Comparison of ENCODE assay signal across 19 cellular contexts in genomic region chr5:74497706-74498105, GRCh38.
A peak's percentile ranks its signal among the peaks of the same experiment; 100 is the strongest.
DNase-seq lines count a peak whose midpoint lies in the region; ATAC-seq, FAIRE-seq and TF ChIP-seq lines count a peak whose summit lies in the region.
"Had no signal": no experiment of that assay in that cellular context is flagged by ENCODE, and none has a peak within 500 bp of the region (broad histone marks: within the 10 kb centered on the region; RNA-seq: fewer than 3 reads in every experiment).

No MANE protein-coding gene starts in this region.

- CTCF ChIA-PET in WTC11 (lab: Charles Lee), result no interaction called here

- no peak overlapping the region for H3K4me3 Mint-ChIP-seq in WTC11
- H3K4me3 Mint-ChIP-seq: CD4-positive, CD25-positive, alpha-beta regulatory T cell had no signal

- no peaks in the 10 kb centered on the region for H3K9me2 ChIP-seq in Loucy (replicated peaks; ENCODE audit: low read depth, low read length)

- POLR2A ChIA-PET in WTC11 (lab: Charles Lee), result no interaction called here

- peak overlapping the region; percentile 77 for H2AFZ ChIP-seq in Loucy (ENCODE audit: low read length)
- H2AFZ ChIP-seq: PC-9 had no signal

- H3K4me2 ChIP-seq in Loucy (ENCODE audit: low read depth, low read length, poor library complexity, severe bottlenecking), result peak overlapping the region; percentile 5
- H3K4me2 ChIP-seq: PC-9 had no signal

- no peaks in the 10 kb centered on the region for H3K36me3 Mint-ChIP-seq in WTC11
- H3K36me3 Mint-ChIP-seq: CD4-positive, CD25-positive, alpha-beta regulatory T cell had no signal

- no peak overlapping the region for H3K9ac ChIP-seq in Loucy (ENCODE audit: low read depth, low read length, poor library complexity, severe bottlenecking)

- no peaks in the 10 kb centered on the region for H3K79me2 ChIP-seq in Loucy (ENCODE audit: insufficient read depth, low read length)

- no peak for ATAC-seq in WTC11

- no peaks in the 10 kb centered on the region for H3K9me3 ChIP-seq in Loucy (ENCODE audit: insufficient read depth, low read depth, low read length)

- no peaks in the 10 kb centered on the region for H3K36me3 ChIP-seq in Loucy (ENCODE audit: insufficient read depth, low read length)

- FAIRE-seq in D721Med (lab: Jason Lieb, UNC), result no peak
- FAIRE-seq: HTR-8/SVneo had no signal

- no peaks in the 10 kb centered on the region for H3K27me3 ChIP-seq in Loucy (ENCODE audit: insufficient read depth, low read length, poor library complexity, severe bottlenecking)

- peak; percentile 31 for DNase-seq in EL
- no peak for DNase-seq in WTC11 (ENCODE audit: low spot score)
- DNase-seq in fibroblast of pulmonary artery (ENCODE audit: low read depth), result peak; percentile 37
- DNase-seq in D721Med (ENCODE audit: insufficient read length, low spot score), result no peak
- no peak for DNase-seq in activated CD4-positive, CD25-positive, alpha-beta regulatory T cell treated with anti-CD3 and anti-CD28 coated beads, Interleukin-2, amount 50 U/mL, for 72 hours
- no peak for DNase-seq in DMS153 treated with DMSO at 0.1 percent for 48 hours (lab: John Stamatoyannopoulos, UW; ENCODE audit: unreplicated experiment)
- DNase-seq in hypothalamus (lab: John Stamatoyannopoulos, UW), result no peak
- DNase-seq: ACHN; CD4-positive, CD25-positive, alpha-beta regulatory T cell; DMS79; NCI-H146; NCI-H2081 treated with DMSO at 0.1 percent for 48 hours; NCI-H2227 treated with DMSO at 0.1 percent for 48 hours; NCI-H69; NK-92 treated with Interleukin-12 subunit alpha and Interleukin-12 subunit beta, amount 100 ng/mL, for 24 hours; PC-9 had no signal

- no peaks in the 10 kb centered on the region for H3K27me3 Mint-ChIP-seq in WTC11 (ENCODE audit: low read depth)

- no peak for TF ChIP-seq CTCF in Loucy (conservative IDR thresholded peaks at IDR 0.05; ENCODE audit: low read length)
- TF ChIP-seq CTCF in WTC11 (IDR thresholded peaks at IDR 0.05), result no peak
- TF ChIP-seq CTCF in fibroblast of pulmonary artery (IDR thresholded peaks at IDR 0.05; ENCODE audit: low read length, missing control alignments), result no peak
- TF ChIP-seq CTCF in D721Med (IDR thresholded peaks at IDR 0.05; ENCODE audit: insufficient read depth, missing control alignments), result no peak

- no peak overlapping the region for H3K4me3 ChIP-seq in Loucy (ENCODE audit: low read length, poor library complexity, severe bottlenecking)
- H3K4me3 ChIP-seq in fibroblast of pulmonary artery (replicated peaks; ENCODE audit: low read depth, low read length), result no peak overlapping the region
- H3K4me3 ChIP-seq: PC-9, SK-N-MC had no signal

- no peaks in the 10 kb centered on the region for H3F3A ChIP-seq in Loucy (ENCODE audit: low read depth)

- H3K4me1 Mint-ChIP-seq in WTC11, result peaks cover 31% of the 10 kb centered on the region
- H3K4me1 Mint-ChIP-seq: CD4-positive, CD25-positive, alpha-beta regulatory T cell had no signal

- no peak overlapping the region for H3K27ac Mint-ChIP-seq in WTC11
- H3K27ac Mint-ChIP-seq: CD4-positive, CD25-positive, alpha-beta regulatory T cell had no signal

- H3K9me3 Mint-ChIP-seq in WTC11, result peaks cover 11% of the 10 kb centered on the region

- H3K4me1 ChIP-seq in Loucy (ENCODE audit: insufficient read depth, low read length, poor library complexity, severe bottlenecking), result peaks cover 27% of the 10 kb centered on the region

- no peaks in the 10 kb centered on the region for H4K20me1 ChIP-seq in Loucy (ENCODE audit: insufficient read depth, low read length, poor library complexity, severe bottlenecking)

TF ChIP-seq in WTC11, 78 proteins besides CTCF, POLR2A, EP300 and RAD21:
- TF ChIP-seq HMGA2 (CRISPR knock-in tag; IDR thresholded peaks at IDR 0.05) (peak; percentile 39; the same call in 1 of the 2 replicates), AFF4 (CRISPR knock-in tag; IDR thresholded peaks at IDR 0.05; ENCODE audit: borderline replicate concordance) (no peak)

Comparison
In these comparisons a context has a peak if more than half of its experiments do, and no peak if none do; other contexts are left out.
1. DNase-seq: peak in EL (single experiment) and fibroblast of pulmonary artery (single experiment); none in WTC11 (single experiment), D721Med (single experiment), activated CD4-positive, CD25-positive, alpha-beta regulatory T cell treated with anti-CD3 and anti-CD28 coated beads, Interleukin-2, amount 50 U/mL, for 72 hours (single experiment), DMS153 treated with DMSO at 0.1 percent for 48 hours (single experiment) and hypothalamus (0 of 51).